ENCODE assay signal across 20 cellular contexts in genomic region chr9:135616621-135617537, GRCh38. TPM values are rescaled to one million over a fixed set of nuclear protein-coding genes. Genes with fewer than 3 reads are reported as not detected.
A peak's percentile ranks its signal among the peaks of the same experiment; 100 is the strongest.
DNase-seq lines count a peak whose midpoint lies in the region; ATAC-seq and TF ChIP-seq lines count a peak whose summit lies in the region.
"Had no signal": no experiment of that assay in that cellular context is flagged by ENCODE, and none has a peak within 500 bp of the region (broad histone marks: within the 10 kb centered on the region; RNA-seq: fewer than 3 reads in every experiment).

No MANE protein-coding gene starts in this region.

- no peak overlapping the region for H3K4me2 ChIP-seq in HCT116 (ENCODE audit: low read length)
- H3K4me2 ChIP-seq: A549 had no signal

- H3K4me3 ChIP-seq in HCT116 (replicated peaks in 1 of 2; ENCODE audit: low read depth in 1 of 2, low read length in 2 of 2) (no peak overlapping the region), WERI-Rb-1 (ENCODE audit: low read depth, low read length) (no peak overlapping the region), adrenal gland (no peak overlapping the region)
- no peak overlapping the region for H3K4me3 ChIP-seq in CD8-positive, alpha-beta T cell (ENCODE audit: low read depth, low read length)
- H3K4me3 ChIP-seq: A549, Peyer's patch had no signal

- RAD21 ChIA-PET in HCT116 (lab: Charles Lee; ENCODE audit: low non-redundant PET in 1 of 2, low total read pairs in 2 of 2, uncharacterized antibody in 2 of 2, unreplicated experiment in 2 of 2): no interaction called here

- TF ChIP-seq CTCF in HCT116 (IDR thresholded peaks at IDR 0.05 in 2 of 3, conservative IDR thresholded peaks at IDR 0.05 in 1 of 3; ENCODE audit: borderline replicate concordance in 1 of 3, insufficient read depth in 1 of 3, low read depth in 2 of 3, low read length in 2 of 3) (no peak), WERI-Rb-1 (IDR thresholded peaks at IDR 0.05; ENCODE audit: low read depth, low read length) (no peak), osteocyte (IDR thresholded peaks at IDR 0.05) (no peak), adrenal gland (IDR thresholded peaks at IDR 0.05) (no peak)
- TF ChIP-seq CTCF in CD8-positive, alpha-beta T cell (IDR thresholded peaks at IDR 0.05): no peak

- CTCF ChIA-PET in HCT116 (lab: Charles Lee): interaction anchor here (0.9 kb wide), 1 partner anchor 13 kb away, joined by 3 read pairs; no protein-coding TSS in a partner anchor
- CTCF ChIA-PET in CD8-positive, alpha-beta T cell (lab: Charles Lee): interaction anchor here (1.0 kb wide), 1 partner anchor 14 kb away, joined by 3 read pairs; no protein-coding TSS in a partner anchor

- H3K9me3 ChIP-seq in HCT116 (ENCODE audit: control insufficient read depth in 1 of 2, insufficient read depth in 1 of 2, low read depth in 1 of 2, low read length in 2 of 2) (no peaks in the 10 kb centered on the region), WERI-Rb-1 (ENCODE audit: severe bottlenecking) (no peaks in the 10 kb centered on the region), adrenal gland (replicated peaks in 1 of 3) (no peaks in the 10 kb centered on the region)
- H3K9me3 ChIP-seq in CD8-positive, alpha-beta T cell (ENCODE audit: low read length): no peaks in the 10 kb centered on the region
- H3K9me3 ChIP-seq: A549, Peyer's patch had no signal

- H3K36me3 Mint-ChIP-seq in osteocyte (ENCODE audit: unreplicated experiment): no peaks in the 10 kb centered on the region
- H3K36me3 Mint-ChIP-seq in CD8-positive, alpha-beta T cell: no peaks in the 10 kb centered on the region

- peaks cover 6% of the 10 kb centered on the region for H3K27me3 Mint-ChIP-seq in osteocyte (ENCODE audit: unreplicated experiment)
- peaks cover under 1% of the 10 kb centered on the region for H3K27me3 Mint-ChIP-seq in CD8-positive, alpha-beta T cell (ENCODE audit: low read depth)

- 0 out of 2 replicates have a peak, but pooled peaks have one; percentile 8 for ATAC-seq in HCT116
- no peak for ATAC-seq in CD8-positive, alpha-beta T cell

- H3K27ac ChIP-seq in HCT116 (ENCODE audit: low read depth, low read length) (no peak overlapping the region), WERI-Rb-1 (no peak overlapping the region), adrenal gland (no peak overlapping the region), caudate nucleus (ENCODE audit: low read depth, low read length) (no peak overlapping the region)
- H3K27ac ChIP-seq in CD8-positive, alpha-beta T cell (ENCODE audit: low read depth, low read length): no peak overlapping the region
- H3K27ac ChIP-seq: A549, Peyer's patch had no signal

- no peaks in the 10 kb centered on the region for H3K27me3 ChIP-seq in HCT116 (ENCODE audit: insufficient read depth, low read length)
- no peaks in the 10 kb centered on the region for H3K27me3 ChIP-seq in WERI-Rb-1 (ENCODE audit: insufficient read depth, low read depth, severe bottlenecking)
- peaks cover 9% of the 10 kb centered on the region for H3K27me3 ChIP-seq in adrenal gland
- H3K27me3 ChIP-seq in CD8-positive, alpha-beta T cell (ENCODE audit: insufficient read depth, low read length): no peaks in the 10 kb centered on the region
- H3K27me3 ChIP-seq: Peyer's patch had no signal

- no peaks in the 10 kb centered on the region for H3K4me1 Mint-ChIP-seq in osteocyte (ENCODE audit: unreplicated experiment)
- no peaks in the 10 kb centered on the region for H3K4me1 Mint-ChIP-seq in CD8-positive, alpha-beta T cell (ENCODE audit: low read depth)

- no peak overlapping the region for H3K4me3 Mint-ChIP-seq in osteocyte (ENCODE audit: unreplicated experiment)
- H3K4me3 Mint-ChIP-seq in CD8-positive, alpha-beta T cell: no peak overlapping the region
- H3K4me3 Mint-ChIP-seq: CD4-positive, alpha-beta T cell had no signal

- intact Hi-C loops in HCT116 (cut with micrococcal nuclease) (no loop called here), adrenal gland (cut with DNase I) (no loop called here)
- intact Hi-C loops in CD8-positive, alpha-beta T cell (cut with DNase I, micrococcal nuclease): no loop called here

- no peak for TF ChIP-seq RAD21 in HCT116 (IDR thresholded peaks at IDR 0.05; ENCODE audit: low read depth)

- no peaks in the 10 kb centered on the region for H4K20me1 ChIP-seq in HCT116 (ENCODE audit: insufficient read depth)

- peak; percentile 11 for DNase-seq in NCI-H748 (lab: John Stamatoyannopoulos, UW; ENCODE audit: unreplicated experiment)
- DNase-seq in NCI-H748 treated with DMSO at 0.1 percent for 48 hours (lab: John Stamatoyannopoulos, UW): no peak
- DNase-seq in HCT116 (ENCODE audit: low read depth, low spot score): no peak
- peak; percentile 67 for DNase-seq in WERI-Rb-1
- DNase-seq in osteocyte (ENCODE audit: extremely low spot score, unreplicated experiment): peak; percentile 84
- DNase-seq in adrenal gland: no peak
- DNase-seq in CD8-positive, alpha-beta T cell: no peak
- DNase-seq in caudate nucleus (lab: John Stamatoyannopoulos, UW): no peak
- DNase-seq: CD4-positive, alpha-beta T cell; KG1; NCI-H1436; NCI-H2081 treated with DMSO at 0.1 percent for 48 hours; NCI-H2227 treated with DMSO at 0.1 percent for 48 hours; NCI-H510A treated with DMSO at 0.1 percent for 48 hours; Peyer's patch had no signal

- no peak overlapping the region for H2AFZ ChIP-seq in HCT116 (ENCODE audit: low read depth, low read length, poor library complexity, severe bottlenecking)

- H3K4me1 ChIP-seq in HCT116 (ENCODE audit: control insufficient read depth in 1 of 2, insufficient read depth in 2 of 2, low read length in 2 of 2): no peaks in the 10 kb centered on the region
- no peaks in the 10 kb centered on the region for H3K4me1 ChIP-seq in adrenal gland (replicated peaks in 1 of 2)
- H3K4me1 ChIP-seq in CD8-positive, alpha-beta T cell (ENCODE audit: insufficient read depth, low read length): no peaks in the 10 kb centered on the region
- H3K4me1 ChIP-seq: A549, Peyer's patch had no signal

- 73 to 83% (median 77%) methylated on average over 21 to 33 of the region's 33 CpGs for WGBS in adrenal gland, 4 donors

- TF ChIP-seq POLR2A in HCT116 (IDR thresholded peaks at IDR 0.05; ENCODE audit: borderline replicate concordance, extremely low read depth, insufficient read depth, insufficient read length): no peak
- TF ChIP-seq POLR2A in adrenal gland (IDR thresholded peaks at IDR 0.05): no peak

- H3K27ac Mint-ChIP-seq in osteocyte (ENCODE audit: unreplicated experiment): no peak overlapping the region
- H3K27ac Mint-ChIP-seq in CD8-positive, alpha-beta T cell: no peak overlapping the region
- H3K27ac Mint-ChIP-seq: CD4-positive, alpha-beta T cell had no signal

- H3K9me3 Mint-ChIP-seq in osteocyte (ENCODE audit: unreplicated experiment): no peaks in the 10 kb centered on the region
- H3K9me3 Mint-ChIP-seq in CD8-positive, alpha-beta T cell: no peaks in the 10 kb centered on the region
- H3K9me3 Mint-ChIP-seq: CD4-positive, alpha-beta T cell had no signal

- BruUV-seq in HCT116 (replicated peaks; lab: Mats Ljungman, UMichigan): no TSS peak

- H3K9ac ChIP-seq in HCT116 (ENCODE audit: low read length): no peak overlapping the region

- no peaks in the 10 kb centered on the region for H3K9me2 ChIP-seq in HCT116 (ENCODE audit: insufficient read depth)

- H3K79me2 ChIP-seq in HCT116 (ENCODE audit: insufficient read depth, low read length): no peaks in the 10 kb centered on the region

- POLR2A ChIA-PET in HCT116 (lab: Charles Lee): no interaction called here
- POLR2A ChIA-PET in CD8-positive, alpha-beta T cell (lab: Charles Lee): no interaction called here

- H3K36me3 ChIP-seq in HCT116 (ENCODE audit: control insufficient read depth in 1 of 2, insufficient read depth in 2 of 2, low read length in 2 of 2) (no peaks in the 10 kb centered on the region), WERI-Rb-1 (no peaks in the 10 kb centered on the region), adrenal gland (replicated peaks in 1 of 2) (no peaks in the 10 kb centered on the region)
- H3K36me3 ChIP-seq in CD8-positive, alpha-beta T cell (ENCODE audit: insufficient read depth, low read length): no peaks in the 10 kb centered on the region
- H3K36me3 ChIP-seq: Peyer's patch had no signal

TF ChIP-seq in HCT116, 20 proteins besides CTCF, POLR2A, EP300 and RAD21 (continues in another document):
- TF ChIP-seq YY1 (IDR thresholded peaks at IDR 0.05; ENCODE audit: extremely low read depth, insufficient replicate concordance, low read depth, low read length) (no peak), EZH2phosphoT487 (IDR thresholded peaks at IDR 0.05; ENCODE audit: borderline replicate concordance) (no peak), EGR1 (IDR thresholded peaks at IDR 0.05; ENCODE audit: low read depth) (no peak), ZBTB33 (IDR thresholded peaks at IDR 0.05; ENCODE audit: extremely low read depth, insufficient replicate concordance, low read length) (no peak)

RNA-seq across cellular contexts. Expression of gene GLT6D1, which starts 22.5 kb away (rescaled TPM):
- total RNA-seq in HCT116 (2021; ENCODE audit: unreplicated experiment) (not detected), osteocyte (not detected in 2 replicates), adrenal gland (not detected)
- polyA plus RNA-seq in HCT116 (2012): not detected in 2 replicates
- not detected for polyA plus RNA-seq in adrenal gland
- total RNA-seq in CD8-positive, alpha-beta T cell: not detected
- total RNA-seq: Calu3; CD4-positive, alpha-beta T cell; H4; HepG2; Peyer's patch had no signal
- polyA plus RNA-seq: A549, BJ, HepG2 had no signal

RNA-seq across cellular contexts. Expression of gene LCN9, which starts 46.2 kb away (rescaled TPM):
- total RNA-seq in HCT116 (2021; ENCODE audit: unreplicated experiment): not detected
- not detected in 2 replicates for polyA plus RNA-seq in HCT116 (2012)
- not detected in 2 replicates for total RNA-seq in osteocyte
- not detected for total RNA-seq in adrenal gland
- not detected for polyA plus RNA-seq in adrenal gland
- not detected for total RNA-seq in CD8-positive, alpha-beta T cell
- total RNA-seq: Calu3; CD4-positive, alpha-beta T cell; H4; HepG2; Peyer's patch had no signal
- polyA plus RNA-seq: A549, BJ, HepG2 had no signal

RNA-seq across cellular contexts. Expression of gene PAEP, which starts 55.3 kb away (rescaled TPM):
- not detected for total RNA-seq in HCT116 (2021; ENCODE audit: unreplicated experiment)
- polyA plus RNA-seq in HCT116 (2012): not detected in 2 replicates
- total RNA-seq in osteocyte: not detected in 2 replicates
- total RNA-seq in adrenal gland: not detected
- polyA plus RNA-seq in adrenal gland: not detected
- not detected for total RNA-seq in CD8-positive, alpha-beta T cell
- total RNA-seq: CD4-positive, alpha-beta T cell; Peyer's patch had no signal
- polyA plus RNA-seq: A549, BJ had no signal

Comparison
In these comparisons a context has a peak if more than half of its experiments do, and no peak if none do; other contexts are left out.
1. DNase-seq: peak in NCI-H748 (single experiment), WERI-Rb-1 (single experiment) and osteocyte (single experiment); none in NCI-H748 treated with DMSO at 0.1 percent for 48 hours (single experiment), HCT116 (single experiment), adrenal gland (0 of 7), CD8-positive, alpha-beta T cell (0 of 7) and caudate nucleus (0 of 61).